In the genomic region with DNA sequence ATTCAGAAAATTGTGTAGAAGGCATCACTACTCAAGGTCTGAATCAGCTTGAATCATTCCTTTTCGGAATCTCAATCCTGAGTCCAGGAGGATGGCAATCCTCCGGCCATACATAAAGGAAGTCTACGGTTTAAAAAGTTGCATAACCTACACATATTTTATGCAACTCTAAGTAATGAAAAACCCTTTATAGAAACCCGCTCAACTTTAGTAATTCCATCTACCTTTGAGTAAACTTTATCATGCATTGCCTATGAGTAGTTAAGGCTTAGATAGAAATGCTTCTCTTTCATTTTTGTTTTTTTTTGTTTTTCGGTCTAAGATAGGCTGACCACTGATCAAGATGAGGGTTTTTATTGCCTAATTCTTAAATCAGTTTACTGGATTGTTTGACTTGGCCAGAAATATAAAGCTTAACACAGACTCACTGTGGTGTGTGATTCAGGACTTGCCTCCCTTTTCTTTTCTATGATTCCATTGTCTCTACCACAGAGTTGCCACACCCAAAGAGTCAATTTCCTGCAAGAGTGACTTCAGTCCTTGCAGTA, we compare ENCODE assay signal across 9 cellular contexts.
DNase-seq lines count a peak whose midpoint lies in the region; ATAC-seq, FAIRE-seq and TF ChIP-seq lines count a peak whose summit lies in the region.
"Had no signal": no experiment of that assay in that cellular context is flagged by ENCODE, and none has a peak within 500 bp of the region (broad histone marks: within the 10 kb centered on the region; RNA-seq: fewer than 3 reads in every experiment).

No MANE protein-coding gene starts in this region.

- no peak for TF ChIP-seq CTCF in GM23338 (conservative IDR thresholded peaks at IDR 0.05; ENCODE audit: low read depth in 2 of 2)

- H3K4me3 ChIP-seq in GM23338: no peak overlapping the region
- H3K4me3 ChIP-seq in skeletal muscle cell (ENCODE audit: low read depth, low read length): peak overlapping the region; percentile 14

- H3K27ac Mint-ChIP-seq in GM23338: no peak overlapping the region

- no peaks in the 10 kb centered on the region for H3K79me2 ChIP-seq in GM23338 (replicated peaks; ENCODE audit: insufficient read depth)

- DNase-seq in GM23338 (ENCODE audit: low spot score) (no peak), RCC 7860 (ENCODE audit: low spot score) (peak; percentile 64), fibroblast of peridontal ligament (ENCODE audit: extremely low read depth) (peak; percentile 96), skeletal muscle cell (ENCODE audit: low read depth) (peak; percentile 70), NCI-H774 (lab: John Stamatoyannopoulos, UW) (no peak)
- DNase-seq: activated CD4-positive, alpha-beta T cell treated with anti-CD3 and anti-CD28 coated beads, Interleukin-2, amount 50 U/mL, for 48 hours; nucleus accumbens had no signal

- H3K4me2 ChIP-seq in GM23338: no peak overlapping the region

- no peaks in the 10 kb centered on the region for H3K9me2 ChIP-seq in GM23338 (ENCODE audit: insufficient read depth)

- no peak for ATAC-seq in GM23338
- ATAC-seq in HG02763 (IDR thresholded peaks at IDR 0.05; ENCODE audit: unreplicated experiment): no peak
- ATAC-seq in GM21381 (IDR thresholded peaks at IDR 0.05; ENCODE audit: unreplicated experiment): no peak

- H3K27ac ChIP-seq in GM23338 (ENCODE audit: low read depth): no peak overlapping the region

- peaks cover 4% of the 10 kb centered on the region; the same call in 1 of the 2 replicates for H3K4me1 ChIP-seq in GM23338 (ENCODE audit: insufficient read depth)

- no peak overlapping the region for H3K4me3 Mint-ChIP-seq in GM23338

- H3F3A ChIP-seq in GM23338 (replicated peaks; ENCODE audit: low read depth): no peaks in the 10 kb centered on the region

- FAIRE-seq in RCC 7860 (lab: Jason Lieb, UNC): peak; percentile 84

- H3K27me3 Mint-ChIP-seq in GM23338 (ENCODE audit: insufficient read depth, low read depth, poor library complexity): no peaks in the 10 kb centered on the region

- H3K27me3 ChIP-seq in GM23338 (ENCODE audit: insufficient read depth): no peaks in the 10 kb centered on the region

- peaks cover 11% of the 10 kb centered on the region for H3K4me1 Mint-ChIP-seq in GM23338

- peak overlapping the region; percentile 57; the same call in 1 of the 2 replicates for H2AFZ ChIP-seq in GM23338

- no peaks in the 10 kb centered on the region for H4K20me1 ChIP-seq in GM23338 (replicated peaks; ENCODE audit: insufficient read depth)

- no peaks in the 10 kb centered on the region for H3K9me3 Mint-ChIP-seq in GM23338

- no peaks in the 10 kb centered on the region for H3K36me3 ChIP-seq in GM23338 (ENCODE audit: insufficient read depth)

- H3K36me3 Mint-ChIP-seq in GM23338 (ENCODE audit: low read depth): no peaks in the 10 kb centered on the region

TF ChIP-seq in GM23338, 12 proteins besides CTCF, POLR2A, EP300 and RAD21:
- TF ChIP-seq, protein P1, sequence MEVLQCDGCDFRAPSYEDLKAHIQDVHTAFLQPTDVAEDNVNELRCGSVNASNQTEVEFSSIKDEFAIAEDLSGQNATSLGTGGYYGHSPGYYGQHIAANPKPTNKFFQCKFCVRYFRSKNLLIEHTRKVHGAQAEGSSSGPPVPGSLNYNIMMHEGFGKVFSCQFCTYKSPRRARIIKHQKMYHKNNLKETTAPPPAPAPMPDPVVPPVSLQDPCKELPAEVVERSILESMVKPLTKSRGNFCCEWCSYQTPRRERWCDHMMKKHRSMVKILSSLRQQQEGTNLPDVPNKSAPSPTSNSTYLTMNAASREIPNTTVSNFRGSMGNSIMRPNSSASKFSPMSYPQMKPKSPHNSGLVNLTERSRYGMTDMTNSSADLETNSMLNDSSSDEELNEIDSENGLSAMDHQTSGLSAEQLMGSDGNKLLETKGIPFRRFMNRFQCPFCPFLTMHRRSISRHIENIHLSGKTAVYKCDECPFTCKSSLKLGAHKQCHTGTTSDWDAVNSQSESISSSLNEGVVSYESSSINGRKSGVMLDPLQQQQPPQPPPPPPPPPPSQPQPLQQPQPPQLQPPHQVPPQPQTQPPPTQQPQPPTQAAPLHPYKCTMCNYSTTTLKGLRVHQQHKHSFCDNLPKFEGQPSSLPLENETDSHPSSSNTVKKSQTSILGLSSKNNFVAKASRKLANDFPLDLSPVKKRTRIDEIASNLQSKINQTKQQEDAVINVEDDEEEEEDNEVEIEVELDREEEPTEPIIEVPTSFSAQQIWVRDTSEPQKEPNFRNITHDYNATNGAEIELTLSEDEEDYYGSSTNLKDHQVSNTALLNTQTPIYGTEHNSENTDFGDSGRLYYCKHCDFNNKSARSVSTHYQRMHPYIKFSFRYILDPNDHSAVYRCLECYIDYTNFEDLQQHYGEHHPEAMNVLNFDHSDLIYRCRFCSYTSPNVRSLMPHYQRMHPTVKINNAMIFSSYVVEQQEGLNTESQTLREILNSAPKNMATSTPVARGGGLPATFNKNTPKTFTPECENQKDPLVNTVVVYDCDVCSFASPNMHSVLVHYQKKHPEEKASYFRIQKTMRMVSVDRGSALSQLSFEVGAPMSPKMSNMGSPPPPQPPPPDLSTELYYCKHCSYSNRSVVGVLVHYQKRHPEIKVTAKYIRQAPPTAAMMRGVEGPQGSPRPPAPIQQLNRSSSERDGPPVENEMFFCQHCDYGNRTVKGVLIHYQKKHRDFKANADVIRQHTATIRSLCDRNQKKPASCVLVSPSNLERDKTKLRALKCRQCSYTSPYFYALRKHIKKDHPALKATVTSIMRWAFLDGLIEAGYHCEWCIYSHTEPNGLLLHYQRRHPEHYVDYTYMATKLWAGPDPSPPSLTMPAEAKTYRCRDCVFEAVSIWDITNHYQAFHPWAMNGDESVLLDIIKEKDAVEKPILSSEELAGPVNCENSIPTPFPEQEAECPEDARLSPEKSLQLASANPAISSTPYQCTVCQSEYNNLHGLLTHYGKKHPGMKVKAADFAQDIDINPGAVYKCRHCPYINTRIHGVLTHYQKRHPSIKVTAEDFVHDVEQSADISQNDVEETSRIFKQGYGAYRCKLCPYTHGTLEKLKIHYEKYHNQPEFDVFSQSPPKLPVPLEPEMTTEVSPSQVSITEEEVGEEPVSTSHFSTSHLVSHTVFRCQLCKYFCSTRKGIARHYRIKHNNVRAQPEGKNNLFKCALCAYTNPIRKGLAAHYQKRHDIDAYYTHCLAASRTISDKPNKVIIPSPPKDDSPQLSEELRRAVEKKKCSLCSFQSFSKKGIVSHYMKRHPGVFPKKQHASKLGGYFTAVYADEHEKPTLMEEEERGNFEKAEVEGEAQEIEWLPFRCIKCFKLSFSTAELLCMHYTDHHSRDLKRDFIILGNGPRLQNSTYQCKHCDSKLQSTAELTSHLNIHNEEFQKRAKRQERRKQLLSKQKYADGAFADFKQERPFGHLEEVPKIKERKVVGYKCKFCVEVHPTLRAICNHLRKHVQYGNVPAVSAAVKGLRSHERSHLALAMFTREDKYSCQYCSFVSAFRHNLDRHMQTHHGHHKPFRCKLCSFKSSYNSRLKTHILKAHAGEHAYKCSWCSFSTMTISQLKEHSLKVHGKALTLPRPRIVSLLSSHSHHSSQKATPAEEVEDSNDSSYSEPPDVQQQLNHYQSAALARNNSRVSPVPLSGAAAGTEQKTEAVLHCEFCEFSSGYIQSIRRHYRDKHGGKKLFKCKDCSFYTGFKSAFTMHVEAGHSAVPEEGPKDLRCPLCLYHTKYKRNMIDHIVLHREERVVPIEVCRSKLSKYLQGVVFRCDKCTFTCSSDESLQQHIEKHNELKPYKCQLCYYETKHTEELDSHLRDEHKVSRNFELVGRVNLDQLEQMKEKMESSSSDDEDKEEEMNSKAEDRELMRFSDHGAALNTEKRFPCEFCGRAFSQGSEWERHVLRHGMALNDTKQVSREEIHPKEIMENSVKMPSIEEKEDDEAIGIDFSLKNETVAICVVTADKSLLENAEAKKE (CRISPR knock-in tag; IDR thresholded peaks at IDR 0.05): no peak
- TF ChIP-seq NANOG (IDR thresholded peaks at IDR 0.05; ENCODE audit: borderline replicate concordance): no peak
- no peak for TF ChIP-seq STAT1 (IDR thresholded peaks at IDR 0.05; ENCODE audit: unreplicated experiment)
- TF ChIP-seq ZNF331 (CRISPR knock-in tag; IDR thresholded peaks at IDR 0.05; ENCODE audit: low read depth): no peak
- TF ChIP-seq POLR2AphosphoS5 (IDR thresholded peaks at IDR 0.05; ENCODE audit: low read depth): no peak

Comparison
In these comparisons a context has a peak if more than half of its experiments do, and no peak if none do; other contexts are left out.
1. DNase-seq: peak in RCC 7860 (single experiment), fibroblast of peridontal ligament (single experiment) and skeletal muscle cell (single experiment); none in GM23338 (single experiment) and NCI-H774 (single experiment).